In genomic region chr12:101637936-101638335, GRCh38 we compare ENCODE assay signal across 27 cellular contexts. TPM values are rescaled to one million over a fixed set of nuclear protein-coding genes. Genes with fewer than 3 reads are reported as not detected.
"Had no signal": no experiment of that assay in that cellular context is flagged by ENCODE, and none has a peak within 500 bp of the region (broad histone marks: within the 10 kb centered on the region; RNA-seq: fewer than 3 reads in every experiment).

No MANE protein-coding gene starts in this region.

- DNase-seq: activated B cell treated with CpG ODN at 0.5 μM for 24 hours; activated CD4-positive, alpha-beta memory T cell treated with anti-CD3 and anti-CD28 coated beads, Interleukin-2, amount 10 ng/mL, durations not matched to agents 7 days and 5 days; activated CD4-positive, alpha-beta T cell treated with anti-CD3 and anti-CD28 coated beads for 1 hour; activated CD4-positive, alpha-beta T cell treated with anti-CD3 and anti-CD28 coated beads, Interleukin-2, amount 10 ng/mL, durations not matched to agents 7 days and 5 days; activated naive CD4-positive, alpha-beta T cell treated with anti-CD3 and anti-CD28 coated beads, Interleukin-2, amount 50 U/mL, for 16 hours; activated naive CD8-positive, alpha-beta T cell treated with anti-CD3 and anti-CD28 coated beads, Interleukin-2, amount 10 ng/mL, durations not matched to agents 7 days and 5 days; activated T-cell treated with anti-CD3 and anti-CD28 coated beads for 4 hours; activated T-cell treated with anti-CD3 and anti-CD28 coated beads, Interleukin-2, amount 50 U/mL, for 72 hours; adrenal gland; anterior cingulate cortex; cerebellar nuclear complex; MM.1S; NCI-H1105; NCI-H1436; NCI-H1694 treated with DMSO at 0.1 percent for 48 hours; NCI-H2029 treated with DMSO at 0.1 percent for 48 hours; NCI-H446; NCI-H524; Peyer's patch; SHP77; T-helper 17 cell; T-helper 9 cell had no signal

- H3K4me3 ChIP-seq: adrenal gland, Peyer's patch, SJSA1 had no signal

- H3K36me3 ChIP-seq: adrenal gland, Peyer's patch, SJSA1 had no signal

- H3K9me3 ChIP-seq: adrenal gland, Peyer's patch, SJSA1 had no signal

- FAIRE-seq: TTC549 had no signal

- H3K9ac ChIP-seq: KMS-11 had no signal

- H3K36me3 Mint-ChIP-seq: activated naive CD8-positive, alpha-beta T cell treated with anti-CD3 and anti-CD28 coated beads, Interleukin-2, amount 10 ng/mL, durations not matched to agents 7 days and 5 days had no signal

- H3K4me1 ChIP-seq: SJSA1 had no signal

- H3K4me3 Mint-ChIP-seq: activated B cell treated with CpG ODN at 0.5 μM for 24 hours; activated CD4-positive, alpha-beta memory T cell treated with anti-CD3 and anti-CD28 coated beads, Interleukin-2, amount 10 ng/mL, durations not matched to agents 7 days and 5 days; activated CD4-positive, alpha-beta T cell treated with anti-CD3 and anti-CD28 coated beads, Interleukin-2, amount 10 ng/mL, durations not matched to agents 7 days and 5 days; activated naive CD8-positive, alpha-beta T cell treated with anti-CD3 and anti-CD28 coated beads, Interleukin-2, amount 10 ng/mL, durations not matched to agents 7 days and 5 days; activated T-cell treated with anti-CD3 and anti-CD28 coated beads, Interleukin-2, amount 50 U/mL, for 72 hours; T-helper 17 cell had no signal

- H3K27ac ChIP-seq: adrenal gland, KMS-11, Peyer's patch, SJSA1 had no signal

- ATAC-seq: activated T-cell treated with anti-CD3 and anti-CD28 coated beads, Interleukin-2, amount 50 U/mL, for 72 hours; T-helper 17 cell had no signal

- H3K27me3 ChIP-seq: adrenal gland, Peyer's patch, SJSA1 had no signal

- H3K4me2 ChIP-seq: KMS-11 had no signal

- H3K9me3 Mint-ChIP-seq: activated B cell treated with CpG ODN at 0.5 μM for 24 hours; activated CD4-positive, alpha-beta memory T cell treated with anti-CD3 and anti-CD28 coated beads, Interleukin-2, amount 10 ng/mL, durations not matched to agents 7 days and 5 days; activated CD4-positive, alpha-beta T cell treated with anti-CD3 and anti-CD28 coated beads, Interleukin-2, amount 10 ng/mL, durations not matched to agents 7 days and 5 days; activated T-cell treated with anti-CD3 and anti-CD28 coated beads, Interleukin-2, amount 50 U/mL, for 72 hours; activated T-helper 2 cell treated with anti-CD3 and anti-CD28 coated beads, Interferon-gamma antibody, Interleukin-2, Interleukin-4, amounts not matched to agents 10 μg/mL and 5 μg/mL and 100 μg/mL, durations not matched to agents 14 hours and 24 hours and 36 hours had no signal

RNA-seq across cellular contexts. Expression of gene MYBPC1, which starts 43.2 kb away (rescaled TPM):
- total RNA-seq: activated B cell treated with CpG ODN at 0.5 μM for 24 hours; activated CD4-positive, alpha-beta memory T cell treated with anti-CD3 and anti-CD28 coated beads, Interleukin-2, amount 10 ng/mL, durations not matched to agents 7 days and 5 days; activated CD4-positive, alpha-beta T cell treated with anti-CD3 and anti-CD28 coated beads, Interleukin-2, amount 10 ng/mL, durations not matched to agents 7 days and 5 days; activated CD8-positive, alpha-beta memory T cell treated with anti-CD3 and anti-CD28 coated beads for 36 hours; activated naive CD8-positive, alpha-beta T cell treated with anti-CD3 and anti-CD28 coated beads, Interleukin-2, amount 10 ng/mL, durations not matched to agents 7 days and 5 days; activated T-cell treated with anti-CD3 and anti-CD28 coated beads, Interleukin-2, amount 50 U/mL, for 72 hours; activated T-helper 2 cell treated with anti-CD3 and anti-CD28 coated beads, Interferon-gamma antibody, Interleukin-2, Interleukin-4, amounts not matched to agents 10 μg/mL and 5 μg/mL and 100 μg/mL, durations not matched to agents 14 hours and 24 hours and 36 hours; SJSA1; T-helper 17 cell had no signal
